In the genomic region with DNA sequence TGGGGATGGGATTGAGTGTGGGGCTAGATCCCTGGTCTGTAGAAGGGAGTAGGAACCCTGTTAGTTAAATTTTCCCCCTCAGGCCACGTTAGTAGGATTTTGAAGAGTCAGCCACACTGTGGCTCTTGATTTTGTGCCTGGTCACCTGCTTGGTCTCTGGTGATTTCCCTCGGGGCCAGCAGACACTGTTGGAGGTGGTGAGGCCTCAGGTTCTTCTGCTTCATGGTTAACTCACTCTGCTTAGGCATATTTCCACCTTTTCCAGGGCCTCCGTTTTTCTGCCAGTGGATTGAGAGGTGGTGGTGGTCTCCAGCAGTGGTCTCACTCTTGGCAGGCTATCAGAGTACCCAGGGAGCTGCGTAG, we compare ENCODE assay signal across 10 cellular contexts. TPM values are rescaled to one million over a fixed set of nuclear protein-coding genes. Genes with fewer than 3 reads are reported as not detected.
DNase-seq lines count a peak whose midpoint lies in the region; ATAC-seq and TF ChIP-seq lines count a peak whose summit lies in the region.
"Had no signal": no experiment of that assay in that cellular context is flagged by ENCODE, and none has a peak within 500 bp of the region (broad histone marks: within the 10 kb centered on the region; RNA-seq: fewer than 3 reads in every experiment).

No MANE protein-coding gene starts in this region.

- TF ChIP-seq POLR2A in body of pancreas (IDR thresholded peaks at IDR 0.05) = no peak
- TF ChIP-seq POLR2A in upper lobe of left lung (IDR thresholded peaks at IDR 0.05) = no peak
- no peak for TF ChIP-seq POLR2A in GM18505 (IDR thresholded peaks at IDR 0.05; ENCODE audit: borderline replicate concordance, extremely low read depth, insufficient read depth, insufficient read length)

- TF ChIP-seq CTCF in body of pancreas (IDR thresholded peaks at IDR 0.05) (no peak), upper lobe of left lung (IDR thresholded peaks at IDR 0.05) (no peak)

- TF ChIP-seq EP300 in upper lobe of left lung (IDR thresholded peaks at IDR 0.05) = no peak

- peak overlapping the region in 4 of 8 donors; percentile 61 to 77 (median 64) for H3K4me3 Mint-ChIP-seq in naive B cell

- H3K4me1 Mint-ChIP-seq in naive B cell = peaks cover 70 to 81% (median 77%) of the 10 kb centered on the region in 3 donors

- no peaks in the 10 kb centered on the region for H3K27me3 Mint-ChIP-seq in naive B cell

- intact Hi-C loops in right cardiac atrium (cut with DNase I) (loop anchor here in 1 of 4 donors (5.0 kb wide), 1 partner anchor 44 kb away; no protein-coding TSS in a partner anchor), left cardiac atrium (cut with DNase I) (no loop called here), body of pancreas (cut with DNase I) (no loop called here)

- H3K4me1 ChIP-seq in right cardiac atrium (ENCODE audit: control insufficient read depth, insufficient read depth, low read length) (peaks cover 35% of the 10 kb centered on the region), body of pancreas (peaks cover 85% of the 10 kb centered on the region), upper lobe of left lung (peaks cover 77 to 83% (median 82%) of the 10 kb centered on the region in 4 donors)

- no peak for DNase-seq in right cardiac atrium
- no peak for DNase-seq in left cardiac atrium
- no peak for DNase-seq in body of pancreas
- no peak for DNase-seq in naive B cell
- no peak for DNase-seq in upper lobe of left lung
- no peak for DNase-seq in NCI-H345 (lab: John Stamatoyannopoulos, UW)
- DNase-seq in central memory CD4-positive, alpha-beta T cell = no peak
- DNase-seq: NCI-H524; stimulated activated CD4-positive, alpha-beta T cell treated with anti-CD3 and anti-CD28 coated beads, Interleukin-4, amount 100 ng/mL, for 1 hour had no signal

- ATAC-seq in right cardiac atrium = no peak
- ATAC-seq in left cardiac atrium = no peak
- no peak for ATAC-seq in body of pancreas
- ATAC-seq in naive B cell (ENCODE audit: low read depth in 2 of 2) = no peak
- ATAC-seq in upper lobe of left lung (ENCODE audit: low FRiP score in 2 of 2) = no peak
- no peak for ATAC-seq in GM18505 (IDR thresholded peaks at IDR 0.05; ENCODE audit: unreplicated experiment)

- no peaks in the 10 kb centered on the region for H3K36me3 Mint-ChIP-seq in naive B cell

- H3K9me3 ChIP-seq in right cardiac atrium (ENCODE audit: control insufficient read depth, low read length) (no peaks in the 10 kb centered on the region), body of pancreas (no peaks in the 10 kb centered on the region), upper lobe of left lung (no peaks in the 10 kb centered on the region)

- peak overlapping the region in 5 of 6 donors; percentile 28 to 85 (median 70) for H3K27ac Mint-ChIP-seq in naive B cell

- 51% methylated on average over 4 of the region's 4 CpGs for WGBS in right cardiac atrium
- 38 to 42% methylated on average over 3 to 4 of the region's 4 CpGs for WGBS in body of pancreas, 2 donors
- 39 to 56% methylated on average over 4 of the region's 4 CpGs for WGBS in upper lobe of left lung, 2 donors

- H3K4me3 ChIP-seq in right cardiac atrium (ENCODE audit: low read length) (no peak overlapping the region), body of pancreas (no peak overlapping the region), upper lobe of left lung (peak overlapping the region in 2 of 4 donors; percentile 34 to 87)

- H3K36me3 ChIP-seq in body of pancreas (replicated peaks in 1 of 2; ENCODE audit: insufficient read depth in 1 of 2, low read depth in 2 of 2) (no peaks in the 10 kb centered on the region), upper lobe of left lung (peaks cover 0 to 5% (median 0%) of the 10 kb centered on the region in 4 donors)

- H3K27ac ChIP-seq in right cardiac atrium (ENCODE audit: low read length) (peak overlapping the region; percentile 34), body of pancreas (peak overlapping the region; percentile 41 to 85 (median 80)), upper lobe of left lung (peak overlapping the region; percentile 98 to 100 (median 99))

- H3K9me3 Mint-ChIP-seq in naive B cell = peaks cover 0 to 2% (median 0%) of the 10 kb centered on the region in 7 donors

- H3K27me3 ChIP-seq in right cardiac atrium (ENCODE audit: control insufficient read depth, insufficient read depth) (no peaks in the 10 kb centered on the region), body of pancreas (no peaks in the 10 kb centered on the region), upper lobe of left lung (no peaks in the 10 kb centered on the region)

RNA-seq across cellular contexts. Expression of a gene that starts 4.1 kb away (rescaled TPM):
- total RNA-seq in right cardiac atrium (10 to 100 TPM; 24.4 to 44.1 (median 34.1) TPM), left cardiac atrium (10 to 100 TPM; 44.3 to 51.0 TPM), body of pancreas (10 to 100 TPM; 22.3 to 63.0 TPM), upper lobe of left lung (100 to 1,000 TPM in 4 of 6 donors, 10 to 100 TPM in 2; 52.1 to 157 (median 111) TPM)
- polyA plus RNA-seq in right cardiac atrium (27.6 TPM), naive B cell (ENCODE audit: low read depth in 6 of 6) (10 to 100 TPM; 31.0 to 60.8 (median 38.1) TPM)

RNA-seq across cellular contexts. Expression of a gene that starts 49.9 kb away (rescaled TPM):
- total RNA-seq in right cardiac atrium (100 to 1,000 TPM in 2 of 4 donors, 10 to 100 TPM in 2; 91.3 to 162 (median 100) TPM), left cardiac atrium (100 to 1,000 TPM; 112 to 120 TPM), body of pancreas (100 to 1,000 TPM in 1 of 2 donors, 10 to 100 TPM in 1; 40.7 to 110 TPM), upper lobe of left lung (10 to 100 TPM; 19.9 to 46.0 (median 33.2) TPM)
- polyA plus RNA-seq in right cardiac atrium (105 TPM), naive B cell (ENCODE audit: low read depth in 6 of 6) (10 to 100 TPM in 2 of 6 donors, 1 to 10 TPM in 4; 2.5 to 13.9 (median 8.3) TPM)

Comparison
In these comparisons a context has a peak if more than half of its experiments do, and no peak if none do; other contexts are left out.
1. H3K27ac ChIP-seq: peak in every context shown above with its lines; median percentile 99 in upper lobe of left lung; 80 in body of pancreas; 34 in right cardiac atrium.